ENCODE assay signal across 9 cellular contexts in the genomic region with DNA sequence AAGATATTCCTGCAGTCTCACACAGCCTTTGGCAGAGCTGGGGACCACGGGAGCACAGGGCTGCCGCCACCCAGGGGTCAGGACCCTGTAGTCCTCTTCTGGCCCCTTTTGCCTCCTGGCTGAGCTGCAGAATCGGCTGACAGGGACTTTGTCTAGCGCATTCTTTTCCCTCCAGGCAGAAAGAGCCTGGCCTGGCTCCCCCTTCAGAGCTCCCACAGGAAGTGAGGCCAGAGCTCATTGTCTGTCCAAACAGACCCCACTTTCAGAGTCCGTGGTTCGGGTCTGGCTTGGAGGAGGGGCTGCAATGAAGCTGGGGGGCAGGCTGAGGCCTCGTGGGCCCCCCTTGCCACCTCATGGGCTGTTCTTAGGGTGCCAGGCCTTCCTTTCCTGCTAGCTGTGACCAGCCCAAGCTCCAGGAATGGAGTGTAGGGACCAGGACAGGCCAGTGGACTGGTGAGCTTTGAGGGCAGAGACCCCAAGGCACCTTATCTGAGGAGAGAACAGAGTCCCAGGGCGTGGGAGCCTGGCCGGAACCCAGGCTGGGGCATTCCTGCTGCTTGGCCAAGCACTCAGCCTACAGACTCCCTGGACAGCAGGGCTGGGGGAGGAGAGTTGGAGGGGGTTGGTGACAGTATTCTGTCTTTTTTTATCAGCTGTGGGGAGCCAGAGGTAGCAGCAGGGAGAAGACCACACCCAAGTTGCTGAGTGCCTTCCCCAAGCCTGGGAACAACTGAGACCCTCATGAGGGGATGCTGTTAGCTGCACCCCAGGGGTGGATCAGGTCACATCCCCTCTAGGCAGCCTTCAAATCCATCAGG. TPM values are rescaled to one million over a fixed set of nuclear protein-coding genes. Genes with fewer than 3 reads are reported as not detected.
A peak's percentile ranks its signal among the peaks of the same experiment; 100 is the strongest.
DNase-seq lines count a peak whose midpoint lies in the region; ATAC-seq and TF ChIP-seq lines count a peak whose summit lies in the region.
"Had no signal": no experiment of that assay in that cellular context is flagged by ENCODE, and none has a peak within 500 bp of the region (broad histone marks: within the 10 kb centered on the region; RNA-seq: fewer than 3 reads in every experiment).

No MANE protein-coding gene starts in this region.

- H3K27ac ChIP-seq in duodenal mucosa (ENCODE audit: low read depth, low read length) (peak overlapping the region; percentile 51), left lung (peak overlapping the region; percentile 53 to 57), thoracic aorta (peak overlapping the region; percentile 45 to 56)

- no peak overlapping the region for H3K27ac Mint-ChIP-seq in activated T-helper 1 cell treated with anti-CD3 and anti-CD28 coated beads, Interleukin-12 subunit alpha, Interleukin-12 subunit beta, Interleukin-2, Interleukin-4 antibody, amounts not matched to agents 30 ng/mL and 10 ng/mL and 1 ng/mL, durations not matched to agents 14 hours and 24 hours and 36 hours

- intact Hi-C loops in left lung (cut with DNase I): no loop called here
- intact Hi-C loops in activated T-helper 1 cell treated with anti-CD3 and anti-CD28 coated beads, Interleukin-12 subunit alpha, Interleukin-12 subunit beta, Interleukin-2, Interleukin-4 antibody, amounts not matched to agents 30 ng/mL and 10 ng/mL and 1 ng/mL, durations not matched to agents 14 hours and 24 hours and 36 hours (cut with micrococcal nuclease): no loop called here

- no peaks in the 10 kb centered on the region for H3K36me3 Mint-ChIP-seq in activated T-helper 1 cell treated with anti-CD3 and anti-CD28 coated beads, Interleukin-12 subunit alpha, Interleukin-12 subunit beta, Interleukin-2, Interleukin-4 antibody, amounts not matched to agents 30 ng/mL and 10 ng/mL and 1 ng/mL, durations not matched to agents 14 hours and 24 hours and 36 hours (ENCODE audit: low read depth)

- H3K9me3 ChIP-seq in MG63 (no peaks in the 10 kb centered on the region), duodenal mucosa (ENCODE audit: control insufficient read depth in 1 of 2, low read length in 2 of 2) (no peaks in the 10 kb centered on the region), left lung (no peaks in the 10 kb centered on the region), thoracic aorta (no peaks in the 10 kb centered on the region)

- H3K4me1 ChIP-seq in duodenal mucosa (ENCODE audit: control insufficient read depth in 1 of 2, insufficient read depth in 2 of 2, low read length in 2 of 2): peaks cover 12 to 23% of the 10 kb centered on the region in 2 donors
- H3K4me1 ChIP-seq in left lung: peaks cover 17 to 25% of the 10 kb centered on the region in 2 donors
- H3K4me1 ChIP-seq in thoracic aorta (ENCODE audit: control insufficient read depth in 1 of 2, low read depth in 2 of 2): peaks cover 7 to 28% of the 10 kb centered on the region in 2 donors

- H3K9ac ChIP-seq in duodenal mucosa (ENCODE audit: low read depth in 1 of 2, low read length in 2 of 2): no peak overlapping the region

- H3K27me3 ChIP-seq in MG63: peaks cover 11% of the 10 kb centered on the region
- H3K27me3 ChIP-seq in duodenal mucosa (ENCODE audit: control insufficient read depth in 1 of 2, insufficient read depth in 2 of 2, low read length in 2 of 2): no peaks in the 10 kb centered on the region
- peaks cover 0 to 25% of the 10 kb centered on the region in 2 donors for H3K27me3 ChIP-seq in left lung
- no peaks in the 10 kb centered on the region for H3K27me3 ChIP-seq in thoracic aorta (replicated peaks; ENCODE audit: insufficient read depth)

- ATAC-seq in left lung (peak; percentile 20), thoracic aorta (ENCODE audit: insufficient number of reproducible peaks, low FRiP score, low read depth) (no peak)

- no peak overlapping the region for H3K4me3 Mint-ChIP-seq in activated T-helper 1 cell treated with anti-CD3 and anti-CD28 coated beads, Interleukin-12 subunit alpha, Interleukin-12 subunit beta, Interleukin-2, Interleukin-4 antibody, amounts not matched to agents 30 ng/mL and 10 ng/mL and 1 ng/mL, durations not matched to agents 14 hours and 24 hours and 36 hours

- H3K4me1 Mint-ChIP-seq in activated T-helper 1 cell treated with anti-CD3 and anti-CD28 coated beads, Interleukin-12 subunit alpha, Interleukin-12 subunit beta, Interleukin-2, Interleukin-4 antibody, amounts not matched to agents 30 ng/mL and 10 ng/mL and 1 ng/mL, durations not matched to agents 14 hours and 24 hours and 36 hours (ENCODE audit: low read depth): peaks cover 3% of the 10 kb centered on the region

- peaks cover 11% of the 10 kb centered on the region for H3K27me3 Mint-ChIP-seq in activated T-helper 1 cell treated with anti-CD3 and anti-CD28 coated beads, Interleukin-12 subunit alpha, Interleukin-12 subunit beta, Interleukin-2, Interleukin-4 antibody, amounts not matched to agents 30 ng/mL and 10 ng/mL and 1 ng/mL, durations not matched to agents 14 hours and 24 hours and 36 hours (ENCODE audit: insufficient read depth)

- H3K36me3 ChIP-seq in MG63 (no peaks in the 10 kb centered on the region), duodenal mucosa (ENCODE audit: control insufficient read depth in 1 of 2, insufficient read depth in 2 of 2, low read length in 2 of 2) (peaks cover 0 to under 1% of the 10 kb centered on the region in 2 donors), left lung (no peaks in the 10 kb centered on the region), thoracic aorta (no peaks in the 10 kb centered on the region)

- H3K4me3 ChIP-seq in MG63 (no peak overlapping the region), duodenal mucosa (ENCODE audit: low read depth in 1 of 2, low read length in 2 of 2) (no peak overlapping the region), left lung (no peak overlapping the region), thoracic aorta (peak overlapping the region; percentile 13)

- DNase-seq in MG63 (peak; percentile 45), left lung (peak in 1 of 2 donors; percentile 37), thoracic aorta (ENCODE audit: low spot score) (no peak), T1000 (lab: John Stamatoyannopoulos, UW) (no peak), SHP77 (lab: John Stamatoyannopoulos, UW) (no peak)
- no peak for DNase-seq in activated T-helper 1 cell treated with anti-CD3 and anti-CD28 coated beads, Interleukin-12 subunit alpha, Interleukin-12 subunit beta, Interleukin-2, Interleukin-4 antibody, amounts not matched to agents 30 ng/mL and 10 ng/mL and 1 ng/mL, durations not matched to agents 14 hours and 24 hours and 36 hours (ENCODE audit: low spot score)
- DNase-seq in activated CD8-positive, alpha-beta memory T cell treated with anti-CD3 and anti-CD28 coated beads for 24 hours: no peak
- DNase-seq: stimulated activated CD4-positive, alpha-beta T cell treated with anti-CD3 and anti-CD28 coated beads, Interleukin-15, amount 100 ng/mL, for 24 hours had no signal

- no peaks in the 10 kb centered on the region for H3K9me3 Mint-ChIP-seq in activated T-helper 1 cell treated with anti-CD3 and anti-CD28 coated beads, Interleukin-12 subunit alpha, Interleukin-12 subunit beta, Interleukin-2, Interleukin-4 antibody, amounts not matched to agents 30 ng/mL and 10 ng/mL and 1 ng/mL, durations not matched to agents 14 hours and 24 hours and 36 hours

- no peak for TF ChIP-seq CTCF in left lung (IDR thresholded peaks at IDR 0.05)
- no peak for TF ChIP-seq CTCF in thoracic aorta (IDR thresholded peaks at IDR 0.05)

RNA-seq across cellular contexts. Expression of gene CELSR2, which starts 4.7 kb away (rescaled TPM):
- 0.76 and 1.2 TPM in 2 replicates for total RNA-seq in MG63 (2014; rRNA removed; shearing (Covaris generic); ENCODE audit: low replicate concordance)
- total RNA-seq in left lung (1 to 10 TPM; 5.9 to 8.8 TPM), thoracic aorta (10 to 100 TPM in 1 of 2 donors, 1 to 10 TPM in 1; 4.0 to 10.0 TPM)
- 4.1 and 4.9 TPM in 2 replicates for total RNA-seq in activated T-helper 1 cell treated with anti-CD3 and anti-CD28 coated beads, Interleukin-12 subunit alpha, Interleukin-12 subunit beta, Interleukin-2, Interleukin-4 antibody, amounts not matched to agents 30 ng/mL and 10 ng/mL and 1 ng/mL, durations not matched to agents 14 hours and 24 hours and 36 hours

RNA-seq across cellular contexts. Expression of gene PSRC1, which starts 28.9 kb away (rescaled TPM):
- 38.5 and 67.0 TPM in 2 replicates for total RNA-seq in MG63 (2014; rRNA removed; shearing (Covaris generic); ENCODE audit: low replicate concordance)
- 1 to 10 TPM; 4.2 to 7.3 TPM for total RNA-seq in left lung
- total RNA-seq in thoracic aorta: 1 to 10 TPM; 2.4 to 2.5 TPM
- 3.6 and 5.5 TPM in 2 replicates for total RNA-seq in activated T-helper 1 cell treated with anti-CD3 and anti-CD28 coated beads, Interleukin-12 subunit alpha, Interleukin-12 subunit beta, Interleukin-2, Interleukin-4 antibody, amounts not matched to agents 30 ng/mL and 10 ng/mL and 1 ng/mL, durations not matched to agents 14 hours and 24 hours and 36 hours

RNA-seq across cellular contexts. Expression of gene SARS1, which starts 40.3 kb away (rescaled TPM):
- total RNA-seq in MG63 (2014; rRNA removed; shearing (Covaris generic); ENCODE audit: low replicate concordance): 751 and 778 TPM in 2 replicates
- total RNA-seq in left lung: 100 to 1,000 TPM; 144 to 189 TPM
- 100 to 1,000 TPM; 122 to 137 TPM for total RNA-seq in thoracic aorta
- 147 and 154 TPM in 2 replicates for total RNA-seq in activated T-helper 1 cell treated with anti-CD3 and anti-CD28 coated beads, Interleukin-12 subunit alpha, Interleukin-12 subunit beta, Interleukin-2, Interleukin-4 antibody, amounts not matched to agents 30 ng/mL and 10 ng/mL and 1 ng/mL, durations not matched to agents 14 hours and 24 hours and 36 hours

RNA-seq across cellular contexts. Expression of gene MYBPHL, which starts 52.8 kb away (rescaled TPM):
- total RNA-seq in MG63 (2014; rRNA removed; shearing (Covaris generic); ENCODE audit: low replicate concordance): not detected in 2 replicates
- total RNA-seq in left lung (10 to 100 TPM in 1 of 2 donors, not detected in 1; 21.4 TPM), thoracic aorta (1 to 10 TPM in 1 of 2 donors, not detected in 1; 1.1 TPM)
- not detected in 2 replicates for total RNA-seq in activated T-helper 1 cell treated with anti-CD3 and anti-CD28 coated beads, Interleukin-12 subunit alpha, Interleukin-12 subunit beta, Interleukin-2, Interleukin-4 antibody, amounts not matched to agents 30 ng/mL and 10 ng/mL and 1 ng/mL, durations not matched to agents 14 hours and 24 hours and 36 hours
